ENCODE assay signal across 22 cellular contexts in the genomic region with DNA sequence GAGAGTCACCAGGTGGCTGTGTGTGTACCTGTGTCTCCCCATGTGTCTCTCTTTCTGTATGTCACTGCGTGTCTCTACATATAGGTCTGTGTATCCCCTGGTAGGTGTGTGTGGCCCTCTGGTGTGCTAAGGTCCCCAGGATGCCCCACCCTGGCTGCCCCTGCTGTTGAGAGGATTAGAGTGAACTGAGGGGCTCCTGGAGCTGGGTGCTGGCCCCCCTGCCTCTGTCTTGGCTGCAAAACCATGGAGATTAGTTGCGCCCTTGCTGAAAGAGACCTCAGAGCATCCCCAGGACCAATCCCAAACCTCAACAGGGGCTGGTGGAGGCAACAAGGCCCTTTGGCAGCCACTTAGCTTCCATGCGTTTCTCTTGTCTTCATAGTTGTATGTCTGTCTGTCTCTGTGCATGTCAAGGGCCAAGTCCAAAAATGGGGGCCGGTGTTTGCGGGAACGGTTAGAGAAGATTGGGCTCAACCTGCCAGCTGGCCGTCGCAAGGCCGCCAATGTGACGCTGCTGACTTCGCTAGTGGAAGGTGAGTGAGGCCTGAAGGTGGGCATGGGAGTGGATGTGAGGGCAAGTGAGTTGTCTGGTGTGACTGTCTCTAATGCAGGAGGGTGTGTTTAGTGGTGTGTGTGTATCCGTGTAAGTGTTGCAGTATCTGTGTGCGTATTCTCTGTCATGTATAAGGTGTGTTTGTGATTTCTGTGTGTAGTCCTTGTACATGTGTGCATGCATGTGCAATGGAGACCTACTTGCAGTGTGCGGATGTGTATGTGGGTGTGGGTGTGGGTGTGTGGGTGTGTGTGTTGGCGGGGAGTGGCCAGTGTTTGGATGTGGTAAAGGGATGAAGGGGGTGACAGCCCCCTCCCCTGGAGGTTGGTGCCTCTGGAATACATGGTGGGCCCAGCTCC. TPM values are rescaled to one million over a fixed set of nuclear protein-coding genes. Genes with fewer than 3 reads are reported as not detected.
DNase-seq lines count a peak whose midpoint lies in the region; ATAC-seq, FAIRE-seq and TF ChIP-seq lines count a peak whose summit lies in the region.
"Had no signal": no experiment of that assay in that cellular context is flagged by ENCODE, and none has a peak within 500 bp of the region (broad histone marks: within the 10 kb centered on the region; RNA-seq: fewer than 3 reads in every experiment).

No MANE protein-coding gene starts in this region.

- BruUV-seq in K562 (replicated peaks; lab: Mats Ljungman, UMichigan): no TSS peak

- H3K27ac ChIP-seq in CD4-positive, alpha-beta memory T cell (ENCODE audit: low read depth, low read length): no peak overlapping the region
- H3K27ac ChIP-seq in K562 (ENCODE audit: extremely low read depth, low read depth, low read length) (no peak overlapping the region), neural progenitor cell (no peak overlapping the region), brain microvascular endothelial cell (no peak overlapping the region)
- H3K27ac ChIP-seq: 22Rv1, Peyer's patch had no signal

- in situ Hi-C loops in K562 (cut with MboI) (no loop called here), brain microvascular endothelial cell (cut with HindIII; ENCODE audit: low pct_ligation_motif_present, low sequenced_read_pairs) (no loop called here)

- H3K4me1 Mint-ChIP-seq in activated CD4-positive, alpha-beta T cell treated with anti-CD3 and anti-CD28 coated beads for 36 hours: peaks cover 12% of the 10 kb centered on the region
- H3K4me1 Mint-ChIP-seq in CD4-positive, alpha-beta memory T cell: peaks cover 2 to 9% (median 7%) of the 10 kb centered on the region in 4 donors
- no peaks in the 10 kb centered on the region for H3K4me1 Mint-ChIP-seq in neural progenitor cell
- H3K4me1 Mint-ChIP-seq: B cell had no signal

- no peaks in the 10 kb centered on the region for H3K36me3 Mint-ChIP-seq in activated CD4-positive, alpha-beta T cell treated with anti-CD3 and anti-CD28 coated beads for 36 hours (ENCODE audit: low read depth)
- H3K36me3 Mint-ChIP-seq in CD4-positive, alpha-beta memory T cell: peaks cover 5 to 6% of the 10 kb centered on the region in 2 donors
- peaks cover 2% of the 10 kb centered on the region for H3K36me3 Mint-ChIP-seq in neural progenitor cell

- no peaks in the 10 kb centered on the region for H3K79me2 ChIP-seq in K562 (ENCODE audit: control insufficient read depth, insufficient read depth, low read length)
- no peaks in the 10 kb centered on the region for H3K79me2 ChIP-seq in neural progenitor cell (ENCODE audit: low read depth)

- no peak overlapping the region for H3K4me3 Mint-ChIP-seq in activated CD4-positive, alpha-beta T cell treated with anti-CD3 and anti-CD28 coated beads for 36 hours
- peak overlapping the region in 1 of 8 donors; percentile 30 for H3K4me3 Mint-ChIP-seq in CD4-positive, alpha-beta memory T cell
- H3K4me3 Mint-ChIP-seq in neural progenitor cell: no peak overlapping the region
- H3K4me3 Mint-ChIP-seq: B cell; CD4-positive, CD25-positive, alpha-beta regulatory T cell had no signal

- CTCF ChIA-PET in activated CD4-positive, alpha-beta T cell treated with anti-CD3 and anti-CD28 coated beads for 36 hours (lab: Charles Lee): interaction anchor here (0.6 to 1.1 kb wide), 2 partner anchors 9 to 498 kb away, joined by 3 to 4 read pairs; no protein-coding TSS in a partner anchor
- CTCF ChIA-PET in CD4-positive, alpha-beta memory T cell (lab: Charles Lee; ENCODE audit: partially characterized antibody): no interaction called here
- CTCF ChIA-PET in K562 (lab: Yijun Ruan, JAX; ENCODE audit: low intra/inter-chr PET ratio): no interaction called here

- no peaks in the 10 kb centered on the region for H3K27me3 ChIP-seq in CD4-positive, alpha-beta memory T cell (ENCODE audit: insufficient read depth, low read length)
- H3K27me3 ChIP-seq in K562 (ENCODE audit: control insufficient read depth in 2 of 2, insufficient read depth in 2 of 2, low read length in 2 of 2): no peaks in the 10 kb centered on the region
- no peaks in the 10 kb centered on the region for H3K27me3 ChIP-seq in neural progenitor cell
- H3K27me3 ChIP-seq in brain microvascular endothelial cell (replicated peaks): no peaks in the 10 kb centered on the region
- H3K27me3 ChIP-seq: Peyer's patch had no signal

- 72% methylated on average over 15 of the region's 15 CpGs for WGBS in K562 (ENCODE audit: insufficient coverage, low coverage, missing lambda C conversion rate)

- no peaks in the 10 kb centered on the region for H3K9me3 ChIP-seq in CD4-positive, alpha-beta memory T cell (ENCODE audit: control insufficient read depth in 1 of 2, low read length in 2 of 2)
- H3K9me3 ChIP-seq in K562 (replicated peaks; ENCODE audit: control insufficient read depth, insufficient read depth, low read depth, low read length): no peaks in the 10 kb centered on the region
- H3K9me3 ChIP-seq in neural progenitor cell (ENCODE audit: low read depth): no peaks in the 10 kb centered on the region
- H3K9me3 ChIP-seq: HAP-1, Peyer's patch had no signal

- intact Hi-C loops in activated CD4-positive, alpha-beta T cell treated with anti-CD3 and anti-CD28 coated beads for 36 hours (cut with DNase I, micrococcal nuclease): no loop called here
- intact Hi-C loops in CD4-positive, alpha-beta memory T cell (cut with micrococcal nuclease): no loop called here
- intact Hi-C loops in K562 (cut with micrococcal nuclease): no loop called here

- H3K27me3 Mint-ChIP-seq in activated CD4-positive, alpha-beta T cell treated with anti-CD3 and anti-CD28 coated beads for 36 hours: no peaks in the 10 kb centered on the region
- H3K27me3 Mint-ChIP-seq in CD4-positive, alpha-beta memory T cell: no peaks in the 10 kb centered on the region
- peaks cover 4% of the 10 kb centered on the region for H3K27me3 Mint-ChIP-seq in neural progenitor cell (ENCODE audit: insufficient read depth, low read depth)
- H3K27me3 Mint-ChIP-seq: B cell; CD4-positive, CD25-positive, alpha-beta regulatory T cell had no signal

- no peak for DNase-seq in activated CD4-positive, alpha-beta T cell treated with anti-CD3 and anti-CD28 coated beads for 36 hours
- DNase-seq in activated CD4-positive, alpha-beta T cell treated with anti-CD3 and anti-CD28 coated beads for 1 hour: no peak
- DNase-seq in CD4-positive, alpha-beta memory T cell: no peak
- DNase-seq in K562 (ENCODE audit: extremely low read depth in 1 of 4, low spot score in 3 of 4): no peak
- DNase-seq in neural progenitor cell (ENCODE audit: low spot score): no peak
- DNase-seq in DMS153 (lab: John Stamatoyannopoulos, UW): no peak
- no peak for DNase-seq in brain microvascular endothelial cell
- DNase-seq: CD4-positive, CD25-positive, alpha-beta regulatory T cell; DMS53; Kasumi-1; MM.1S; NCI-H1105; NCI-H1694; NCI-H2107; NCI-H2227 treated with DMSO at 0.1 percent for 48 hours; NCI-H524; Peyer's patch had no signal

- POLR2A ChIA-PET in activated CD4-positive, alpha-beta T cell treated with anti-CD3 and anti-CD28 coated beads for 36 hours (lab: Charles Lee): no interaction called here
- POLR2A ChIA-PET in CD4-positive, alpha-beta memory T cell (lab: Charles Lee; ENCODE audit: partially characterized antibody): no interaction called here
- POLR2A ChIA-PET in K562 (lab: Yijun Ruan, JAX): interaction anchor here (0.6 to 1.4 kb wide), 4 partner anchors 10 to 68 kb away, joined by 3 to 4 read pairs (median 3); no protein-coding TSS in a partner anchor

- H2AFZ ChIP-seq in K562 (ENCODE audit: low read depth, low read length) (no peak overlapping the region), neural progenitor cell (replicated peaks) (no peak overlapping the region)

- H3K36me3 ChIP-seq in CD4-positive, alpha-beta memory T cell (ENCODE audit: insufficient read depth, low read length): no peaks in the 10 kb centered on the region
- no peaks in the 10 kb centered on the region for H3K36me3 ChIP-seq in K562 (ENCODE audit: control insufficient read depth, insufficient read depth, low read length)
- no peaks in the 10 kb centered on the region for H3K36me3 ChIP-seq in neural progenitor cell
- H3K36me3 ChIP-seq in brain microvascular endothelial cell (replicated peaks): no peaks in the 10 kb centered on the region
- H3K36me3 ChIP-seq: Peyer's patch had no signal

- peaks cover 7% of the 10 kb centered on the region for H3K4me1 ChIP-seq in CD4-positive, alpha-beta memory T cell (ENCODE audit: insufficient read depth, low read length)
- H3K4me1 ChIP-seq in K562 (replicated peaks in 1 of 2; ENCODE audit: control insufficient read depth in 2 of 2, insufficient read depth in 2 of 2, low read length in 2 of 2): peaks cover 4 to 10% of the 10 kb centered on the region in 2 experiments; a peak in 3 of 5 replicates
- H3K4me1 ChIP-seq in neural progenitor cell: no peaks in the 10 kb centered on the region
- H3K4me1 ChIP-seq: HAP-1, Peyer's patch had no signal

- TF ChIP-seq EP300 in K562 (IDR thresholded peaks at IDR 0.05; ENCODE audit: low read length): no peak

- no peak for TF ChIP-seq CTCF in K562 (IDR thresholded peaks at IDR 0.05 in 2 of 3, conservative IDR thresholded peaks at IDR 0.05 in 1 of 3; ENCODE audit: insufficient read depth in 2 of 3, low read depth in 1 of 3, low read length in 3 of 3)
- no peak for TF ChIP-seq CTCF in neural progenitor cell (IDR thresholded peaks at IDR 0.05)
- no peak for TF ChIP-seq CTCF in brain microvascular endothelial cell (IDR thresholded peaks at IDR 0.05; ENCODE audit: low read depth, low read length, missing control alignments)

- TF ChIP-seq POLR2A in K562 (conservative IDR thresholded peaks at IDR 0.05): no peak

- H3K9ac ChIP-seq in K562 (ENCODE audit: insufficient read depth in 1 of 2, low read depth in 2 of 2, low read length in 2 of 2) (no peak overlapping the region; a peak in 1 of 4 replicates), neural progenitor cell (no peak overlapping the region)

- H4K20me1 ChIP-seq in K562 (replicated peaks; ENCODE audit: control insufficient read depth, insufficient read depth, low read length) (no peaks in the 10 kb centered on the region), neural progenitor cell (ENCODE audit: low read depth) (no peaks in the 10 kb centered on the region)

- H3K27ac Mint-ChIP-seq in activated CD4-positive, alpha-beta T cell treated with anti-CD3 and anti-CD28 coated beads for 36 hours: peak overlapping the region; percentile 15
- peak overlapping the region in 4 of 7 donors; percentile 8 to 77 (median 22) for H3K27ac Mint-ChIP-seq in CD4-positive, alpha-beta memory T cell
- H3K27ac Mint-ChIP-seq in neural progenitor cell: peak overlapping the region; percentile 26
- H3K27ac Mint-ChIP-seq: B cell had no signal

- no peaks in the 10 kb centered on the region for H3K9me1 ChIP-seq in K562 (ENCODE audit: control insufficient read depth, insufficient read depth, low read length)

- TF ChIP-seq RAD21 in K562 (CRISPR knock-in tag; conservative IDR thresholded peaks at IDR 0.05 in 1 of 2, IDR thresholded peaks at IDR 0.05 in 1 of 2): no peak

- H3K4me3 ChIP-seq in CD4-positive, alpha-beta memory T cell (ENCODE audit: low read length in 2 of 2): no peak overlapping the region
- H3K4me3 ChIP-seq in K562: no peak overlapping the region
- no peak overlapping the region for H3K4me3 ChIP-seq in neural progenitor cell
- no peak overlapping the region for H3K4me3 ChIP-seq in brain microvascular endothelial cell (ENCODE audit: low read depth, low read length)
- H3K4me3 ChIP-seq: HAP-1, Peyer's patch had no signal

- no peaks in the 10 kb centered on the region for H3F3A ChIP-seq in neural progenitor cell (ENCODE audit: low read depth)

- H3K9me3 Mint-ChIP-seq in activated CD4-positive, alpha-beta T cell treated with anti-CD3 and anti-CD28 coated beads for 36 hours (ENCODE audit: low read depth): no peaks in the 10 kb centered on the region
- no peaks in the 10 kb centered on the region for H3K9me3 Mint-ChIP-seq in CD4-positive, alpha-beta memory T cell
- H3K9me3 Mint-ChIP-seq in neural progenitor cell: no peaks in the 10 kb centered on the region
- H3K9me3 Mint-ChIP-seq: CD4-positive, CD25-positive, alpha-beta regulatory T cell had no signal

- no peak overlapping the region for H3K4me2 ChIP-seq in K562 (ENCODE audit: insufficient read depth, low read length)
- no peak overlapping the region for H3K4me2 ChIP-seq in neural progenitor cell

- no peak for FAIRE-seq in K562 (lab: Jason Lieb, UNC)

- no peak for ATAC-seq in activated CD4-positive, alpha-beta T cell treated with anti-CD3 and anti-CD28 coated beads for 36 hours
- no peak for ATAC-seq in K562
- ATAC-seq in GM18907 (IDR thresholded peaks at IDR 0.05; ENCODE audit: unreplicated experiment): no peak
- ATAC-seq: Right ventricle myocardium inferior had no signal

RNA-seq across cellular contexts. Expression of gene TFAP2E, which starts 16.7 kb away (rescaled TPM):
- total RNA-seq in activated CD4-positive, alpha-beta T cell treated with anti-CD3 and anti-CD28 coated beads for 36 hours: under 1 TPM; 0.53 to 0.58 TPM
- total RNA-seq in CD4-positive, alpha-beta memory T cell: 1 to 10 TPM; 2.3 to 2.9 TPM
- under 1 TPM in 1 of 2 donors, not detected in 1; 0.23 TPM for polyA plus RNA-seq in CD4-positive, alpha-beta memory T cell
- 0.30 and 0.44 TPM in 2 replicates for total RNA-seq in K562 (2011; cell fraction: chromatin; rRNA removed; ENCODE audit: low replicate concordance)
- total RNA-seq in K562 (2011; cell fraction: nucleolus; rRNA removed): 0.39 TPM in 1 of 2 replicates, not detected in the other
- 0.81 TPM in 1 of 2 replicates, not detected in the other for total RNA-seq in K562 (2011; cell fraction: nucleoplasm; rRNA removed)
- total RNA-seq in K562 (2014; rRNA removed) (not detected in 2 replicates), K562 (2014; rRNA removed; fragmentation: Illumina TruSeq; extraction: Trizol) (not detected in 2 replicates), K562 (2015; rRNA removed; fragmentation: Illumina TruSeq; extraction: Trizol) (0.11 TPM in 1 of 2 replicates, not detected in the other), K562 (2021) (not detected in 2 replicates), neural progenitor cell (ENCODE audit: low replicate concordance) (not detected in 2 replicates)
- polyA plus RNA-seq in K562 (2011; rRNA removed) (0.07 and 0.11 TPM in 2 replicates), K562 (2014; fragmentation: Illumina TruSeq; extraction: Trizol) (not detected in 2 replicates), K562 (2014; fragmentation: Nextera tagmentation; extraction: Ambion mirVana) (under 1 TPM; 0.03 to 0.06 TPM), K562 (2014; rRNA removed) (0.04 and 0.07 TPM in 2 replicates)
- polyA plus RNA-seq in K562 (2011; cell fraction: cytosol; rRNA removed): not detected in 2 replicates
- polyA plus RNA-seq in K562 (2011; cell fraction: nucleus; rRNA removed): 0.31 and 0.38 TPM in 2 replicates
- polyA plus RNA-seq in K562 (2012): 0.20 and 0.58 TPM in 2 replicates
- 0.14 TPM in 1 of 2 replicates, not detected in the other for polyA minus RNA-seq in K562 (2011; rRNA and poly(A)+ RNA removed)
- polyA minus RNA-seq in K562 (2011; cell fraction: cytosol; rRNA and poly(A)+ RNA removed): not detected in 2 replicates
- not detected in 2 replicates for polyA minus RNA-seq in K562 (2011; cell fraction: nucleus; rRNA and poly(A)+ RNA removed)
- total RNA-seq: Right ventricle myocardium inferior had no signal

RNA-seq across cellular contexts. Expression of gene NCDN, which starts 32.2 kb away (rescaled TPM):
- total RNA-seq in activated CD4-positive, alpha-beta T cell treated with anti-CD3 and anti-CD28 coated beads for 36 hours: 10 to 100 TPM; 21.1 to 23.4 TPM
- 10 to 100 TPM; 29.7 to 32.2 TPM for total RNA-seq in CD4-positive, alpha-beta memory T cell
- 10 to 100 TPM; 13.4 to 18.4 TPM for polyA plus RNA-seq in CD4-positive, alpha-beta memory T cell
- total RNA-seq in K562 (2011; cell fraction: chromatin; rRNA removed; ENCODE audit: low replicate concordance): 18.2 and 51.7 TPM in 2 replicates
- total RNA-seq in K562 (2011; cell fraction: nucleolus; rRNA removed): 35.4 and 36.2 TPM in 2 replicates
- 27.1 and 28.9 TPM in 2 replicates for total RNA-seq in K562 (2011; cell fraction: nucleoplasm; rRNA removed)
- 16.4 and 20.4 TPM in 2 replicates for total RNA-seq in K562 (2014; rRNA removed)
- 4.5 and 5.4 TPM in 2 replicates for total RNA-seq in K562 (2014; rRNA removed; fragmentation: Illumina TruSeq; extraction: Trizol)
- total RNA-seq in K562 (2015; rRNA removed; fragmentation: Illumina TruSeq; extraction: Trizol): 10.7 and 13.3 TPM in 2 replicates
- total RNA-seq in K562 (2021): 33.5 and 35.1 TPM in 2 replicates
- 8.1 and 14.6 TPM in 2 replicates for polyA plus RNA-seq in K562 (2011; rRNA removed)
- polyA plus RNA-seq in K562 (2011; cell fraction: cytosol; rRNA removed): 11.3 and 22.9 TPM in 2 replicates
- polyA plus RNA-seq in K562 (2011; cell fraction: nucleus; rRNA removed): 32.8 and 67.9 TPM in 2 replicates
- 23.9 and 26.1 TPM in 2 replicates for polyA plus RNA-seq in K562 (2012)
- 16.0 and 26.9 TPM in 2 replicates for polyA plus RNA-seq in K562 (2014; fragmentation: Illumina TruSeq; extraction: Trizol)
- polyA plus RNA-seq in K562 (2014; fragmentation: Nextera tagmentation; extraction: Ambion mirVana): 1 to 10 TPM; 1.9 to 2.6 TPM
- 20.0 and 24.8 TPM in 2 replicates for polyA plus RNA-seq in K562 (2014; rRNA removed)
- polyA minus RNA-seq in K562 (2011; rRNA and poly(A)+ RNA removed): 4.9 and 5.2 TPM in 2 replicates
- 13.6 and 15.4 TPM in 2 replicates for polyA minus RNA-seq in K562 (2011; cell fraction: cytosol; rRNA and poly(A)+ RNA removed)
- polyA minus RNA-seq in K562 (2011; cell fraction: nucleus; rRNA and poly(A)+ RNA removed): 16.6 and 17.4 TPM in 2 replicates
- 5.8 and 19.2 TPM in 2 replicates for total RNA-seq in neural progenitor cell (ENCODE audit: low replicate concordance)

RNA-seq across cellular contexts. Expression of gene KIAA0319L, which starts 32.6 kb away (rescaled TPM):
- 10 to 100 TPM; 26.5 to 28.1 TPM for total RNA-seq in activated CD4-positive, alpha-beta T cell treated with anti-CD3 and anti-CD28 coated beads for 36 hours
- total RNA-seq in CD4-positive, alpha-beta memory T cell: 10 to 100 TPM; 79.4 to 82.9 TPM
- 10 to 100 TPM; 12.7 to 29.2 TPM for polyA plus RNA-seq in CD4-positive, alpha-beta memory T cell
- total RNA-seq in K562 (2011; cell fraction: chromatin; rRNA removed; ENCODE audit: low replicate concordance): 218 and 257 TPM in 2 replicates
- 151 and 178 TPM in 2 replicates for total RNA-seq in K562 (2011; cell fraction: nucleolus; rRNA removed)
- 203 and 242 TPM in 2 replicates for total RNA-seq in K562 (2011; cell fraction: nucleoplasm; rRNA removed)
- total RNA-seq in K562 (2014; rRNA removed) (22.7 and 26.9 TPM in 2 replicates), K562 (2014; rRNA removed; fragmentation: Illumina TruSeq; extraction: Trizol) (29.3 and 30.2 TPM in 2 replicates), K562 (2015; rRNA removed; fragmentation: Illumina TruSeq; extraction: Trizol) (25.0 and 27.4 TPM in 2 replicates), K562 (2021) (32.7 and 33.2 TPM in 2 replicates), neural progenitor cell (ENCODE audit: low replicate concordance) (58.2 and 58.3 TPM in 2 replicates)
- polyA plus RNA-seq in K562 (2011; rRNA removed) (51.7 and 66.5 TPM in 2 replicates), K562 (2014; fragmentation: Illumina TruSeq; extraction: Trizol) (32.2 and 40.1 TPM in 2 replicates), K562 (2014; fragmentation: Nextera tagmentation; extraction: Ambion mirVana) (1 to 10 TPM; 2.4 to 5.9 TPM), K562 (2014; rRNA removed) (23.4 and 28.5 TPM in 2 replicates)
- polyA plus RNA-seq in K562 (2011; cell fraction: cytosol; rRNA removed): 29.9 and 48.2 TPM in 2 replicates
- 76.5 and 77.3 TPM in 2 replicates for polyA plus RNA-seq in K562 (2011; cell fraction: nucleus; rRNA removed)
- polyA plus RNA-seq in K562 (2012): 29.4 and 50.6 TPM in 2 replicates
- 84.3 and 87.6 TPM in 2 replicates for polyA minus RNA-seq in K562 (2011; rRNA and poly(A)+ RNA removed)
- 28.8 and 38.0 TPM in 2 replicates for polyA minus RNA-seq in K562 (2011; cell fraction: cytosol; rRNA and poly(A)+ RNA removed)
- 47.7 and 95.0 TPM in 2 replicates for polyA minus RNA-seq in K562 (2011; cell fraction: nucleus; rRNA and poly(A)+ RNA removed)

RNA-seq across cellular contexts. Expression of gene PSMB2, which starts 51.6 kb away (rescaled TPM):
- 100 to 1,000 TPM in 1 of 2 experiments, 10 to 100 TPM in 1; 97.1 to 125 TPM for total RNA-seq in activated CD4-positive, alpha-beta T cell treated with anti-CD3 and anti-CD28 coated beads for 36 hours
- 10 to 100 TPM; 25.5 to 28.2 TPM for total RNA-seq in CD4-positive, alpha-beta memory T cell
- 10 to 100 TPM; 71.0 to 73.2 TPM for polyA plus RNA-seq in CD4-positive, alpha-beta memory T cell
- 31.2 and 38.1 TPM in 2 replicates for total RNA-seq in K562 (2011; cell fraction: chromatin; rRNA removed; ENCODE audit: low replicate concordance)
- 24.7 and 27.5 TPM in 2 replicates for total RNA-seq in K562 (2011; cell fraction: nucleolus; rRNA removed)
- 46.6 and 87.8 TPM in 2 replicates for total RNA-seq in K562 (2011; cell fraction: nucleoplasm; rRNA removed)
- 71.7 and 103 TPM in 2 replicates for total RNA-seq in K562 (2014; rRNA removed)
- total RNA-seq in K562 (2014; rRNA removed; fragmentation: Illumina TruSeq; extraction: Trizol): 144 and 145 TPM in 2 replicates
- total RNA-seq in K562 (2015; rRNA removed; fragmentation: Illumina TruSeq; extraction: Trizol): 140 and 155 TPM in 2 replicates
- 231 and 235 TPM in 2 replicates for total RNA-seq in K562 (2021)
- 165 and 171 TPM in 2 replicates for polyA plus RNA-seq in K562 (2011; rRNA removed)
- polyA plus RNA-seq in K562 (2011; cell fraction: cytosol; rRNA removed): 180 and 190 TPM in 2 replicates
- 68.1 and 83.6 TPM in 2 replicates for polyA plus RNA-seq in K562 (2011; cell fraction: nucleus; rRNA removed)
- polyA plus RNA-seq in K562 (2012): 147 and 203 TPM in 2 replicates
- 283 and 321 TPM in 2 replicates for polyA plus RNA-seq in K562 (2014; fragmentation: Illumina TruSeq; extraction: Trizol)
- polyA plus RNA-seq in K562 (2014; fragmentation: Nextera tagmentation; extraction: Ambion mirVana): 100 to 1,000 TPM; 499 to 543 TPM
- 150 and 162 TPM in 2 replicates for polyA plus RNA-seq in K562 (2014; rRNA removed)
- 117 and 126 TPM in 2 replicates for polyA minus RNA-seq in K562 (2011; rRNA and poly(A)+ RNA removed)
- 108 and 118 TPM in 2 replicates for polyA minus RNA-seq in K562 (2011; cell fraction: cytosol; rRNA and poly(A)+ RNA removed)
- polyA minus RNA-seq in K562 (2011; cell fraction: nucleus; rRNA and poly(A)+ RNA removed): 13.2 and 23.4 TPM in 2 replicates
- 29.7 and 33.2 TPM in 2 replicates for total RNA-seq in neural progenitor cell (ENCODE audit: low replicate concordance)
